In the genomic region with DNA sequence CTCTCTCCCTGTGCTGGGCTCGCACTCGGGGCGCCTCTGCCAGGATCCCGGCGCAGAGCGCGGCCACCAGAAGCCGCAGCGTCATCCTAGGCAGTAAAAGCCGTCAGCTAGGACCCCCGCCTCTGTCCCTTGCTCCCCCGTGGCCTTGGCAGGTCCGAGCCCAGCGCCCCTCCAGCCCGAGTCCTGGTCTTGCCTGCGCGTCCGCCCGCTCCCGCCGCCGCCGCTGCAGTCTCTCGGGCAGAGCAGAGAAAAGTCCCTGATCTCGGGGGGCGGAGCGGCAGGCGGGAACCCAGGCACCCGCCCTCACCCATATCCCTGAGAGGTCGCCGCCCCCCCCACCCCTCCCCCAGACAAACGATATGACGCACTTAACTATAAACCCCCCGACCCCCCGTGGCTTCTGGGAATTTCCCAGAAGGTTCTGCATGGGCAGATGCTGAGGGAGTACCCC, we compare ENCODE assay signal across 8 cellular contexts. TPM values are rescaled to one million over a fixed set of nuclear protein-coding genes. Genes with fewer than 3 reads are reported as not detected.
DNase-seq lines count a peak whose midpoint lies in the region; ATAC-seq, FAIRE-seq and TF ChIP-seq lines count a peak whose summit lies in the region.

A gene (minus strand): TSS at position 255 of the 451 bp plus-strand sequence. CDS start 170 bp downstream, at position 85.

- H3K4me3 ChIP-seq in A673 (ENCODE audit: low read depth, low read length, poor library complexity, severe bottlenecking) (peak within 1 kb of the TSS; percentile 42), epithelial cell of esophagus (ENCODE audit: low read length) (peak within 1 kb of the TSS; percentile 77), mucosa of stomach (ENCODE audit: low read length) (no peak within 1 kb of the TSS)

- no TSS peak for BruUV-seq in A673 (replicated peaks; lab: Mats Ljungman, UMichigan)

- FAIRE-seq in D721Med (lab: Jason Lieb, UNC): no peak

- peak; percentile 32 for DNase-seq in A673 (ENCODE audit: low spot score)
- DNase-seq in LHCN-M2 (ENCODE audit: low read depth): no peak
- peak; percentile 77 for DNase-seq in epithelial cell of esophagus (ENCODE audit: low read depth)
- DNase-seq in D721Med (ENCODE audit: insufficient read length, low spot score): no peak
- DNase-seq in activated CD8-positive, alpha-beta memory T cell treated with anti-CD3 and anti-CD28 coated beads, Interleukin-2, amount 50 U/mL, for 48 hours: no peak
- no peak for DNase-seq in NCI-H2227 treated with DMSO at 0.1 percent for 48 hours (lab: John Stamatoyannopoulos, UW)

- TF ChIP-seq CTCF in A673 (conservative IDR thresholded peaks at IDR 0.05; ENCODE audit: low read depth, low read length) (no peak), epithelial cell of esophagus (IDR thresholded peaks at IDR 0.05; ENCODE audit: insufficient read depth, low read depth, low read length, missing control alignments) (no peak), D721Med (IDR thresholded peaks at IDR 0.05; ENCODE audit: insufficient read depth, missing control alignments) (no peak)

- H3K9me3 ChIP-seq in A673 (ENCODE audit: low read depth, low read length, poor library complexity, severe bottlenecking) (no peaks in the 10 kb centered on the region), mucosa of stomach (ENCODE audit: control insufficient read depth, low read length) (no peaks in the 10 kb centered on the region)

- POLR2A ChIA-PET in A673 (lab: Charles Lee; ENCODE audit: low non-redundant PET): no interaction called here

- CTCF ChIA-PET in A673 (lab: Charles Lee): no interaction called here

- H3K4me1 ChIP-seq in A673 (ENCODE audit: insufficient read depth, low read length, poor library complexity, severe bottlenecking) (peaks cover 24% of the 10 kb centered on the region), mucosa of stomach (ENCODE audit: control insufficient read depth, insufficient read depth, low read length) (peaks cover 29% of the 10 kb centered on the region)

- H3K27me3 ChIP-seq in A673 (replicated peaks; ENCODE audit: insufficient read depth, low read depth, low read length, poor library complexity) (no peaks in the 10 kb centered on the region), mucosa of stomach (ENCODE audit: control insufficient read depth, insufficient read depth, low read length) (peaks cover 26% of the 10 kb centered on the region)

- peaks cover 3% of the 10 kb centered on the region for H3K36me3 ChIP-seq in A673 (ENCODE audit: insufficient read depth, low read length, poor library complexity, severe bottlenecking)
- peaks cover 23% of the 10 kb centered on the region for H3K36me3 ChIP-seq in mucosa of stomach (ENCODE audit: control insufficient read depth, insufficient read depth, low read length)

- intact Hi-C loops in A673 (cut with micrococcal nuclease; ENCODE audit: unreplicated experiment): no loop called here

- no peak for ATAC-seq in HG02852 (IDR thresholded peaks at IDR 0.05; ENCODE audit: unreplicated experiment)

- peak within 1 kb of the TSS; percentile 13 for H3K27ac ChIP-seq in A673 (ENCODE audit: low read depth, low read length, poor library complexity, severe bottlenecking)

- H3K9ac ChIP-seq in mucosa of stomach (ENCODE audit: low read length): peak within 1 kb of the TSS; percentile 50

RNA-seq across cellular contexts. Expression of the gene that starts here (rescaled TPM):
- total RNA-seq in A673 (2021): 16.4 and 24.8 TPM in 2 replicates
- 12.7 and 14.2 TPM in 2 replicates for total RNA-seq in LHCN-M2 (2014; rRNA removed)
- polyA plus RNA-seq in LHCN-M2 (2012): 8.8 TPM

Comparison
In these comparisons a context has a peak if more than half of its experiments do, and no peak if none do; other contexts are left out.
1. DNase-seq: peak in A673 (single experiment) and epithelial cell of esophagus (single experiment); none in LHCN-M2 (single experiment), D721Med (single experiment), activated CD8-positive, alpha-beta memory T cell treated with anti-CD3 and anti-CD28 coated beads, Interleukin-2, amount 50 U/mL, for 48 hours (single experiment) and NCI-H2227 treated with DMSO at 0.1 percent for 48 hours (single experiment).